Comparison of ENCODE assay signal across 8 cellular contexts in the genomic region with DNA sequence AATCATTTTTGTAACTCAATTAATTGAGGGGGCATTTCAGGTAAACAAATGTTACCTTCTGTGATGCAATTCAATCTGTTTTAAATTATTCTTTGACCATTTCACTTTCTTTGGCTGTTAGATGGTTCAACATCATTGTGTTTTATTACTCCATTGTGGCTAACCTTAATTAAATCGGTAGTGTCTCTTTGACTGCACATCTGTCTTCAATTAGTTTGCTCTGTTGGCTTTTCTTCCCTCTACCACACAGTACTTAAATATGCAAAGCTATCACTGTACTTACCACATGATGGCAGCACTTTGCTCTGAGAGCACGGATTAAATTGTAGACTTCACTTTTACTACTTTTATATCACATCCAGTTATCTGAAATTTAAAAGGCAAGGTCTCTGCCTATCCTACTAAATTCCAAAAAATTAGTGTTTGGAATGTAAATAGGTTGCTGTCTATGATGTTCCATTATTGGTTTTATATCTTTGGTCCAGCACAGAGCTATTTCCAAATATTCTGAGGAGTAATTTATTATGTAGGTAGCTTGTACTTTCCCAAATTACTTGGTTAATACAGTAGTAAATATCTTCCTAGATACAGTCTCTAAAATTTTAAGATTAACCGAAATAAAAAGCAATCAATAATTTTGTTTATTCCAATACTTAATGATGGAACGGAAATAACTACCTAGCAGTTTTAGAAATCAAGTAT.
DNase-seq lines count a peak whose midpoint lies in the region; ATAC-seq and TF ChIP-seq lines count a peak whose summit lies in the region.

No MANE protein-coding gene starts in this region.

- no peaks in the 10 kb centered on the region for H3K9me3 ChIP-seq in mucosa of descending colon
- H3K9me3 ChIP-seq in MG63 = no peaks in the 10 kb centered on the region

- peak; percentile 75 for TF ChIP-seq CTCF in choroid plexus epithelial cell (conservative IDR thresholded peaks at IDR 0.05; ENCODE audit: low read depth, low read length)
- peak; percentile 35 for TF ChIP-seq CTCF in mucosa of descending colon (IDR thresholded peaks at IDR 0.05)

- no peaks in the 10 kb centered on the region for H3K36me3 ChIP-seq in mucosa of descending colon (ENCODE audit: low read depth)
- H3K36me3 ChIP-seq in MG63 = no peaks in the 10 kb centered on the region

- DNase-seq in DMS153 treated with DMSO at 0.1 percent for 48 hours (lab: John Stamatoyannopoulos, UW; ENCODE audit: unreplicated experiment) = peak; percentile 56
- peak; percentile 52 for DNase-seq in HT1080 (ENCODE audit: low read depth)
- peak; percentile 86 for DNase-seq in NOMO-1 treated with DMSO at 0.1 percent for 48 hours (lab: John Stamatoyannopoulos, UW; ENCODE audit: unreplicated experiment)
- peak; percentile 85 for DNase-seq in choroid plexus epithelial cell (ENCODE audit: low read depth)
- DNase-seq in mucosa of descending colon = peak in 1 of 3 donors; percentile 54
- no peak for DNase-seq in NK-92 (lab: John Stamatoyannopoulos, UW; ENCODE audit: unreplicated experiment)
- no peak for DNase-seq in MG63

- H3K27me3 ChIP-seq in MG63 = no peaks in the 10 kb centered on the region

- no peak overlapping the region for H3K4me3 ChIP-seq in choroid plexus epithelial cell (ENCODE audit: low read depth, low read length)
- no peak overlapping the region for H3K4me3 ChIP-seq in mucosa of descending colon
- no peak overlapping the region for H3K4me3 ChIP-seq in MG63

- no peaks in the 10 kb centered on the region for H3K4me1 ChIP-seq in mucosa of descending colon (ENCODE audit: low read depth)

- intact Hi-C loops in mucosa of descending colon (cut with DNase I, micrococcal nuclease) = no loop called here

- ATAC-seq in GM19467 (IDR thresholded peaks at IDR 0.05; ENCODE audit: unreplicated experiment) (peak; percentile 51), mucosa of descending colon (peak; percentile 67)

Comparison
In these comparisons a context has a peak if more than half of its experiments do, and no peak if none do; other contexts are left out.
1. DNase-seq: peak in DMS153 treated with DMSO at 0.1 percent for 48 hours (single experiment), HT1080 (single experiment), NOMO-1 treated with DMSO at 0.1 percent for 48 hours (single experiment) and choroid plexus epithelial cell (single experiment); none in NK-92 (single experiment) and MG63 (single experiment).